1 cellular context compared by ENCODE assay signal in the genomic region with DNA sequence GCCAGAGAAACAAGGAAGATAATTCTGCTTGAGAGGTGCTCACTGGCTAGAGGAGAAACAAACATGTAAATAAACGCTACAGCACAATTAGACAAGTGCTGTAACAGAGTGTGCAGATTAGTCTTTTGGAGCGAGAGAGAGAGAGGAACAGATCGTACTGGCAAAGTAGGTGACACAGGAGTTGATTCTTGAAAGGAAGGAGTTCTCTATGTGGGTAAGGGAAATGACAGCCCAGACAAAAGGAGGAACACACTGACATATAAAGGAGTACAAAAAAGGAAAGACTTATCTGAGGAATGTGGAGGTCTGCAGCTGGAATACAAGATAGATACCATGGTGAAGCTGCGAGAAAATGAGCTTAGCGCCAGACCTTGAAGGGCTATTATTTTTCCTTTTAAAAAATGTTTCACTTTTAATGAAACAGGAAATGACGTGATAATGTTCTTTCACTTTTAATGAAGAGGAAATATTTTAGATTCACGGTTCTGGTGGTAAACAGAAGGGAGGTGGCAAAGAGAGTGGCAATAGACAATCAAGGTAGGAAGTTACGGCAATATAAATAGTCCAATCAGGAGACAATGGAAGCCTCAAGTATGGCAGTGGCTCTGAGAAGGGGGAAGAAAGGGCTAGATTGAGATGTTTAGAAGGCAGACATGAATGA.
TF ChIP-seq lines count a peak whose summit lies in the region.

No MANE protein-coding gene starts in this region.

TF ChIP-seq in H1, 55 proteins besides CTCF, POLR2A, EP300 and RAD21:
- no peak for TF ChIP-seq GTF2F1 (IDR thresholded peaks at IDR 0.05; ENCODE audit: borderline replicate concordance, low read depth, low read length)
- TF ChIP-seq CEBPB (IDR thresholded peaks at IDR 0.05; ENCODE audit: low read depth, low read length), result no peak
- TF ChIP-seq TAF7 (optimal IDR thresholded peaks at IDR 0.05; ENCODE audit: borderline replicate concordance, low read depth, low read length), result no peak
- no peak for TF ChIP-seq BRCA1 (IDR thresholded peaks at IDR 0.05; ENCODE audit: low read depth, low read length)
- no peak for TF ChIP-seq CREB1 (IDR thresholded peaks at IDR 0.05)
- no peak for TF ChIP-seq SP1 (IDR thresholded peaks at IDR 0.05; ENCODE audit: low read depth, low read length)
- no peak for TF ChIP-seq SP2 (IDR thresholded peaks at IDR 0.05; ENCODE audit: low read length)
